23 cellular contexts compared by ENCODE assay signal in the genomic region with DNA sequence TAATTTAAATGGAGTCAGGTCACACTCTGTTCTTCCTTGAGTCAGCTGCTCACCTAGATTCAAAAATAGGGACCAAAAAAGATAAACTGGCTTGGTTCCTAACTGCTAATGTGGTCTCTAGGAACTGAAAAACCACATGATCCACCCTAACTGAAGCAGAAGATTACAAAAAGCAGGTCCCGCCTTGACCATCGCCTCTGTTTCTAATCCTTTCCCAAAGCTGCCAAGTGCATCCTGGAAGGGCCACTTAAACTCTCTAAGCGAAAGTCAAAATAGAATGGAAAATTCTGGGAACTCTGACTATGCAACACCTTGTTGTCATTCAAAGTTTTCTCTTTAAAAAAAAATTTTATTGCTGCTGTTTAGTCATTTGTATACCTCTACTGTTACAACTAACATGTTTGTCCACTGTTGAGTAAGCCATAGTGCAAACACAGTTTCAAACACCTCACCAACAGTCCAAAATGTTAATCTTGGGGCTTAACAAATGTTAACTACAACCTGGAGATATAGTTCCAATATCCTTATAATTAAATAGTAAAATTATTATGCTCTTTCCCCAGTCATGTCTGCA.
A peak's percentile ranks its signal among the peaks of the same experiment; 100 is the strongest.
DNase-seq lines count a peak whose midpoint lies in the region; TF ChIP-seq lines count a peak whose summit lies in the region.
"Had no signal": no experiment of that assay in that cellular context is flagged by ENCODE, and none has a peak within 500 bp of the region (broad histone marks: within the 10 kb centered on the region; RNA-seq: fewer than 3 reads in every experiment).

No MANE protein-coding gene starts in this region.

- H3K36me3 Mint-ChIP-seq in activated CD4-positive, alpha-beta T cell treated with anti-CD3 and anti-CD28 coated beads, Interleukin-2, amount 10 ng/mL, durations not matched to agents 7 days and 5 days (ENCODE audit: low read depth), result no peaks in the 10 kb centered on the region

- H3K36me3 ChIP-seq in ascending aorta (no peaks in the 10 kb centered on the region), muscle layer of duodenum (ENCODE audit: control insufficient read depth in 1 of 2, insufficient read depth in 2 of 2, low read length in 2 of 2) (no peaks in the 10 kb centered on the region), uterus (no peaks in the 10 kb centered on the region)
- H3K36me3 ChIP-seq: pancreas had no signal

- no peaks in the 10 kb centered on the region for H3K9me3 ChIP-seq in ascending aorta
- H3K9me3 ChIP-seq in muscle layer of duodenum (ENCODE audit: control insufficient read depth in 1 of 2, low read length in 2 of 2), result no peaks in the 10 kb centered on the region
- H3K9me3 ChIP-seq in uterus, result no peaks in the 10 kb centered on the region
- H3K9me3 ChIP-seq: pancreas had no signal

- peaks cover 2% of the 10 kb centered on the region for H3K4me1 Mint-ChIP-seq in activated CD4-positive, alpha-beta T cell treated with anti-CD3 and anti-CD28 coated beads, Interleukin-2, amount 10 ng/mL, durations not matched to agents 7 days and 5 days
- H3K4me1 Mint-ChIP-seq: activated B cell treated with CpG ODN at 0.5 μM for 24 hours had no signal

- CTCF ChIA-PET in activated CD4-positive, alpha-beta T cell treated with anti-CD3 and anti-CD28 coated beads, Interleukin-2, amount 10 ng/mL, durations not matched to agents 7 days and 5 days (lab: Charles Lee), result interaction anchor here (1.3 kb wide), 1 partner anchor 21 kb away, joined by 3 read pairs; no protein-coding TSS in a partner anchor

- H3K27me3 ChIP-seq in ascending aorta (no peaks in the 10 kb centered on the region), muscle layer of duodenum (ENCODE audit: low read depth, low read length) (no peaks in the 10 kb centered on the region), uterus (no peaks in the 10 kb centered on the region)
- H3K27me3 ChIP-seq: dorsolateral prefrontal cortex, pancreas had no signal

- H3K27ac ChIP-seq in ascending aorta (peak overlapping the region; percentile 60 to 62), muscle layer of duodenum (ENCODE audit: low read length) (peak overlapping the region; percentile 21), uterus (peak overlapping the region; percentile 83 to 87)
- H3K27ac ChIP-seq: HL-60, pancreas had no signal

- POLR2A ChIA-PET in activated CD4-positive, alpha-beta T cell treated with anti-CD3 and anti-CD28 coated beads, Interleukin-2, amount 10 ng/mL, durations not matched to agents 7 days and 5 days (lab: Charles Lee), result no interaction called here

- no peak overlapping the region for H3K4me3 ChIP-seq in ascending aorta
- H3K4me3 ChIP-seq in fibroblast of villous mesenchyme (ENCODE audit: low read depth, low read length), result no peak overlapping the region
- no peak overlapping the region for H3K4me3 ChIP-seq in muscle layer of duodenum (ENCODE audit: low read depth in 1 of 2, low read length in 2 of 2)
- H3K4me3 ChIP-seq in uterus, result no peak overlapping the region
- H3K4me3 ChIP-seq: dorsolateral prefrontal cortex, pancreas had no signal

- intact Hi-C loops in ascending aorta (cut with DNase I) (no loop called here), uterus (cut with DNase I; ENCODE audit: low total_unique reads) (no loop called here)

- no peak overlapping the region for H3K27ac Mint-ChIP-seq in activated CD4-positive, alpha-beta T cell treated with anti-CD3 and anti-CD28 coated beads, Interleukin-2, amount 10 ng/mL, durations not matched to agents 7 days and 5 days
- H3K27ac Mint-ChIP-seq: activated B cell treated with CpG ODN at 0.5 μM for 24 hours; activated T-helper 1 cell treated with anti-CD3 and anti-CD28 coated beads, Interleukin-12 subunit alpha, Interleukin-12 subunit beta, Interleukin-2, Interleukin-4 antibody, amounts not matched to agents 30 ng/mL and 10 ng/mL and 1 ng/mL, durations not matched to agents 14 hours and 24 hours and 36 hours; CD14-positive monocyte; immature natural killer cell; nephron progenitor cell had no signal

- DNase-seq in ascending aorta (ENCODE audit: low spot score in 2 of 2), result no peak
- DNase-seq in fibroblast of villous mesenchyme (ENCODE audit: low read depth), result peak; percentile 53
- DNase-seq in uterus, result peak; percentile 43 to 65
- DNase-seq in hepatic stellate cell (ENCODE audit: low spot score), result no peak
- DNase-seq in NCI-H2107 (lab: John Stamatoyannopoulos, UW), result no peak
- no peak for DNase-seq in activated CD4-positive, alpha-beta T cell treated with anti-CD3 and anti-CD28 coated beads, Interleukin-2, amount 10 ng/mL, durations not matched to agents 7 days and 5 days
- DNase-seq: activated B cell treated with CpG ODN at 0.5 μM for 24 hours; activated CD4-positive, alpha-beta T cell treated with anti-CD3 and anti-CD28 coated beads, Interleukin-2, amount 50 U/mL, for 4 hours; activated naive CD4-positive, alpha-beta T cell treated with anti-CD3 and anti-CD28 coated beads, Interleukin-2, amount 50 U/mL, for 16 hours; amygdala; central memory CD4-positive, alpha-beta T cell; dorsolateral prefrontal cortex; immature natural killer cell; midbrain; NCI-H2081; NCI-H446 treated with DMSO at 0.1 percent for 48 hours; nephron progenitor cell; pancreas; substantia nigra had no signal

- H3K27me3 Mint-ChIP-seq in activated CD4-positive, alpha-beta T cell treated with anti-CD3 and anti-CD28 coated beads, Interleukin-2, amount 10 ng/mL, durations not matched to agents 7 days and 5 days, result peaks cover 18% of the 10 kb centered on the region

- TF ChIP-seq POLR2A in uterus (IDR thresholded peaks at IDR 0.05), result no peak

- no peaks in the 10 kb centered on the region for H3K9me3 Mint-ChIP-seq in activated CD4-positive, alpha-beta T cell treated with anti-CD3 and anti-CD28 coated beads, Interleukin-2, amount 10 ng/mL, durations not matched to agents 7 days and 5 days
- H3K9me3 Mint-ChIP-seq: activated B cell treated with CpG ODN at 0.5 μM for 24 hours; activated T-helper 1 cell treated with anti-CD3 and anti-CD28 coated beads, Interleukin-12 subunit alpha, Interleukin-12 subunit beta, Interleukin-2, Interleukin-4 antibody, amounts not matched to agents 30 ng/mL and 10 ng/mL and 1 ng/mL, durations not matched to agents 14 hours and 24 hours and 36 hours; CD14-positive monocyte; immature natural killer cell; nephron progenitor cell had no signal

- no peaks in the 10 kb centered on the region for H3K4me1 ChIP-seq in ascending aorta
- peaks cover 7 to 18% of the 10 kb centered on the region in 2 donors for H3K4me1 ChIP-seq in muscle layer of duodenum (ENCODE audit: control insufficient read depth in 1 of 2, insufficient read depth in 2 of 2, low read length in 2 of 2)
- peaks cover 7 to 23% of the 10 kb centered on the region in 2 donors for H3K4me1 ChIP-seq in uterus

- TF ChIP-seq CTCF in ascending aorta (IDR thresholded peaks at IDR 0.05), result no peak
- TF ChIP-seq CTCF in fibroblast of villous mesenchyme (IDR thresholded peaks at IDR 0.05; ENCODE audit: insufficient read depth, low read depth, low read length), result no peak
- no peak for TF ChIP-seq CTCF in uterus (IDR thresholded peaks at IDR 0.05)

- no peak overlapping the region for H3K4me3 Mint-ChIP-seq in activated CD4-positive, alpha-beta T cell treated with anti-CD3 and anti-CD28 coated beads, Interleukin-2, amount 10 ng/mL, durations not matched to agents 7 days and 5 days
- H3K4me3 Mint-ChIP-seq: activated B cell treated with CpG ODN at 0.5 μM for 24 hours; activated T-helper 1 cell treated with anti-CD3 and anti-CD28 coated beads, Interleukin-12 subunit alpha, Interleukin-12 subunit beta, Interleukin-2, Interleukin-4 antibody, amounts not matched to agents 30 ng/mL and 10 ng/mL and 1 ng/mL, durations not matched to agents 14 hours and 24 hours and 36 hours; CD14-positive monocyte; immature natural killer cell; nephron progenitor cell had no signal

Comparison
In these comparisons a context has a peak if more than half of its experiments do, and no peak if none do; other contexts are left out.
1. DNase-seq: peak in fibroblast of villous mesenchyme (single experiment) and uterus (2 of 2); none in ascending aorta (0 of 2), hepatic stellate cell (single experiment), NCI-H2107 (single experiment) and activated CD4-positive, alpha-beta T cell treated with anti-CD3 and anti-CD28 coated beads, Interleukin-2, amount 10 ng/mL, durations not matched to agents 7 days and 5 days (single experiment).
2. H3K27ac ChIP-seq: peak in every context shown above with its lines; median percentile 85 in uterus; 61 in ascending aorta; 21 in muscle layer of duodenum.